In the genomic region with DNA sequence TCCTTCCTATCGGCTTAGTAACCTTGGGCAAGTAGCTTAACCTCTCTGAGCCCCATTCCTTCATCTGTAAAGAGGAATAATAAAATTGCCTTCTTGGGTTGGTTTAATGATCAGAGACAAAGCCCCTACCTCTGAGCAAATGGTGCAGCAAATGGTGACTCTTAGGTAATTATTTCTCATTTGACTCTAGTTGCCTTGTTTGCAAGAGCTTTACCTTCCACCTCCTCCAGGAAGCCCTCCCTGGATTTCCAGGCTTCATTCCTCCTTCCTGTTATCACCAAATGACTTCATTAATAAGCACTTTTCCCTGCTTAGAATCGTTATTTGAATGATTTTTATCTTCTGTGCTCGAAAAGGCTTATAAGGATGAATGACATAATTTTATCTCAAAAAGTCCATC, we compare ENCODE assay signal across 17 cellular contexts.
DNase-seq lines count a peak whose midpoint lies in the region; TF ChIP-seq lines count a peak whose summit lies in the region.
"Had no signal": no experiment of that assay in that cellular context is flagged by ENCODE, and none has a peak within 500 bp of the region (broad histone marks: within the 10 kb centered on the region; RNA-seq: fewer than 3 reads in every experiment).

No MANE protein-coding gene starts in this region.

- H3K27ac Mint-ChIP-seq in MCF 10A (ENCODE audit: low read depth, unreplicated experiment): no peak overlapping the region
- H3K27ac Mint-ChIP-seq: IgD-negative memory B cell had no signal

- H3K36me3 ChIP-seq in breast epithelium (no peaks in the 10 kb centered on the region), esophagus muscularis mucosa (no peaks in the 10 kb centered on the region), neural cell (ENCODE audit: insufficient read depth, low read length) (no peaks in the 10 kb centered on the region), transverse colon (no peaks in the 10 kb centered on the region)

- H3K36me3 Mint-ChIP-seq in MCF 10A (ENCODE audit: insufficient read depth, unreplicated experiment): no peaks in the 10 kb centered on the region

- no peak for TF ChIP-seq POLR2A in breast epithelium (IDR thresholded peaks at IDR 0.05)
- no peak for TF ChIP-seq POLR2A in esophagus muscularis mucosa (IDR thresholded peaks at IDR 0.05; ENCODE audit: low read depth)
- TF ChIP-seq POLR2A in transverse colon (IDR thresholded peaks at IDR 0.05): no peak

- peak overlapping the region; percentile 61 to 63 for H3K27ac ChIP-seq in breast epithelium
- peak overlapping the region; percentile 81 to 88 (median 82) for H3K27ac ChIP-seq in esophagus muscularis mucosa (replicated peaks in 1 of 4)
- no peak overlapping the region for H3K27ac ChIP-seq in neural cell (ENCODE audit: low read length)
- peak overlapping the region; percentile 33 to 82 (median 66) for H3K27ac ChIP-seq in transverse colon
- H3K27ac ChIP-seq: C4-2B had no signal

- H3K9me2 ChIP-seq in neural cell (ENCODE audit: insufficient read depth, low read length): no peaks in the 10 kb centered on the region

- H3K4me1 Mint-ChIP-seq in MCF 10A (ENCODE audit: insufficient read depth, unreplicated experiment): no peaks in the 10 kb centered on the region
- H3K4me1 Mint-ChIP-seq: IgD-negative memory B cell had no signal

- peak overlapping the region; percentile 53 for H2AFZ ChIP-seq in neural cell (ENCODE audit: low read depth, low read length)

- peaks cover 26% of the 10 kb centered on the region for H3K27me3 Mint-ChIP-seq in MCF 10A (ENCODE audit: insufficient read depth, unreplicated experiment)

- peaks cover 0 to 4% of the 10 kb centered on the region in 2 donors for H3K4me1 ChIP-seq in breast epithelium
- H3K4me1 ChIP-seq in esophagus muscularis mucosa: peaks cover 35 to 47% (median 46%) of the 10 kb centered on the region in 4 donors
- H3K4me1 ChIP-seq in transverse colon: peaks cover 7 to 24% (median 15%) of the 10 kb centered on the region in 4 donors

- in situ Hi-C loops in transverse colon (cut with MboI; ENCODE audit: low pct_ligation_motif_present in 1 of 4, low pct_unique_long_range_greater_than_20kb in 1 of 4, low sequenced_read_pairs in 3 of 4): no loop called here

- no peak overlapping the region for H3K9ac ChIP-seq in neural cell (ENCODE audit: low read length)

- 76% methylated on average over 3 of the region's 3 CpGs for WGBS in esophagus muscularis mucosa
- 73% methylated on average over 3 of the region's 3 CpGs; no CpG with 5 or more reads in 1 of the 2 donors for WGBS in transverse colon (ENCODE audit: low coverage in 1 of 2), 2 donors

- no peaks in the 10 kb centered on the region for H3K9me3 ChIP-seq in breast epithelium
- H3K9me3 ChIP-seq in esophagus muscularis mucosa: no peaks in the 10 kb centered on the region
- no peaks in the 10 kb centered on the region for H3K9me3 ChIP-seq in neural cell (ENCODE audit: low read length)
- H3K9me3 ChIP-seq in transverse colon: no peaks in the 10 kb centered on the region

- intact Hi-C loops in breast epithelium (cut with DNase I; ENCODE audit: low total_unique reads): no loop called here
- intact Hi-C loops in MCF 10A (cut with micrococcal nuclease): no loop called here
- intact Hi-C loops in esophagus muscularis mucosa (cut with DNase I): no loop called here
- intact Hi-C loops in transverse colon (cut with DNase I; ENCODE audit: low total_unique reads): no loop called here

- H3K79me2 ChIP-seq in neural cell (replicated peaks; ENCODE audit: insufficient read depth, low read length): no peaks in the 10 kb centered on the region

- DNase-seq in breast epithelium (ENCODE audit: low spot score in 2 of 2) (no peak), MCF 10A (ENCODE audit: unreplicated experiment) (no peak), esophagus muscularis mucosa (ENCODE audit: extremely low spot score) (no peak), transverse colon (no peak), NCI-H2029 (lab: John Stamatoyannopoulos, UW) (no peak), NCI-H2196 (lab: John Stamatoyannopoulos, UW; ENCODE audit: unreplicated experiment) (no peak), foreskin melanocyte (no peak)
- DNase-seq: 8988T, EL, NCI-H1436 treated with DMSO at 0.1 percent for 48 hours, NCI-H2081 treated with DMSO at 0.1 percent for 48 hours, NCI-H2227 treated with DMSO at 0.1 percent for 48 hours, OCI-M1, RPMI8226 had no signal

- TF ChIP-seq CTCF in breast epithelium (IDR thresholded peaks at IDR 0.05) (no peak), MCF 10A (IDR thresholded peaks at IDR 0.05; ENCODE audit: unreplicated experiment) (no peak), esophagus muscularis mucosa (IDR thresholded peaks at IDR 0.05) (no peak), neural cell (IDR thresholded peaks at IDR 0.05; ENCODE audit: poor library complexity, severe bottlenecking) (no peak), transverse colon (IDR thresholded peaks at IDR 0.05) (no peak)

- TF ChIP-seq EP300 in esophagus muscularis mucosa (IDR thresholded peaks at IDR 0.05) (no peak), neural cell (conservative IDR thresholded peaks at IDR 0.05; ENCODE audit: poor library complexity, severe bottlenecking) (no peak), transverse colon (IDR thresholded peaks at IDR 0.05; ENCODE audit: low read depth) (no peak)

- H4K20me1 ChIP-seq in neural cell (ENCODE audit: insufficient read depth): no peaks in the 10 kb centered on the region

- POLR2A ChIA-PET in MCF 10A (lab: Yijun Ruan, JAX): interaction anchor here (1.6 kb wide), 1 partner anchor 13 kb away, joined by 3 read pairs; no protein-coding TSS in a partner anchor

- no peak overlapping the region for H3K4me2 ChIP-seq in neural cell (ENCODE audit: low read length)

- no peak for TF ChIP-seq RAD21 in neural cell (conservative IDR thresholded peaks at IDR 0.05)

- no peak overlapping the region for H3K4me3 Mint-ChIP-seq in MCF 10A (ENCODE audit: unreplicated experiment)
- H3K4me3 Mint-ChIP-seq: IgD-negative memory B cell had no signal

- no peaks in the 10 kb centered on the region for H3F3A ChIP-seq in neural cell (ENCODE audit: insufficient read depth, low read length, poor library complexity, severe bottlenecking)

- CTCF ChIA-PET in MCF 10A (lab: Yijun Ruan, JAX): interaction anchor here (0.7 kb wide), 1 partner anchor 292 kb away, joined by 3 read pairs; no protein-coding TSS in a partner anchor

- no peak overlapping the region for H3K4me3 ChIP-seq in breast epithelium
- H3K4me3 ChIP-seq in esophagus muscularis mucosa: no peak overlapping the region
- H3K4me3 ChIP-seq in neural cell (ENCODE audit: low read length): no peak overlapping the region
- H3K4me3 ChIP-seq in transverse colon: no peak overlapping the region

- no TSS peak for BruUV-seq in MCF 10A (replicated peaks; lab: Mats Ljungman, UMichigan)

- H3K27me3 ChIP-seq in breast epithelium (no peaks in the 10 kb centered on the region), esophagus muscularis mucosa (no peaks in the 10 kb centered on the region), neural cell (ENCODE audit: insufficient read depth, low read depth, low read length) (no peaks in the 10 kb centered on the region), transverse colon (peaks cover 13% of the 10 kb centered on the region)

- H3K9me3 Mint-ChIP-seq in MCF 10A (ENCODE audit: unreplicated experiment): no peaks in the 10 kb centered on the region

TF ChIP-seq in neural cell, 6 proteins besides CTCF, POLR2A, EP300 and RAD21:
- TF ChIP-seq, protein P1, sequence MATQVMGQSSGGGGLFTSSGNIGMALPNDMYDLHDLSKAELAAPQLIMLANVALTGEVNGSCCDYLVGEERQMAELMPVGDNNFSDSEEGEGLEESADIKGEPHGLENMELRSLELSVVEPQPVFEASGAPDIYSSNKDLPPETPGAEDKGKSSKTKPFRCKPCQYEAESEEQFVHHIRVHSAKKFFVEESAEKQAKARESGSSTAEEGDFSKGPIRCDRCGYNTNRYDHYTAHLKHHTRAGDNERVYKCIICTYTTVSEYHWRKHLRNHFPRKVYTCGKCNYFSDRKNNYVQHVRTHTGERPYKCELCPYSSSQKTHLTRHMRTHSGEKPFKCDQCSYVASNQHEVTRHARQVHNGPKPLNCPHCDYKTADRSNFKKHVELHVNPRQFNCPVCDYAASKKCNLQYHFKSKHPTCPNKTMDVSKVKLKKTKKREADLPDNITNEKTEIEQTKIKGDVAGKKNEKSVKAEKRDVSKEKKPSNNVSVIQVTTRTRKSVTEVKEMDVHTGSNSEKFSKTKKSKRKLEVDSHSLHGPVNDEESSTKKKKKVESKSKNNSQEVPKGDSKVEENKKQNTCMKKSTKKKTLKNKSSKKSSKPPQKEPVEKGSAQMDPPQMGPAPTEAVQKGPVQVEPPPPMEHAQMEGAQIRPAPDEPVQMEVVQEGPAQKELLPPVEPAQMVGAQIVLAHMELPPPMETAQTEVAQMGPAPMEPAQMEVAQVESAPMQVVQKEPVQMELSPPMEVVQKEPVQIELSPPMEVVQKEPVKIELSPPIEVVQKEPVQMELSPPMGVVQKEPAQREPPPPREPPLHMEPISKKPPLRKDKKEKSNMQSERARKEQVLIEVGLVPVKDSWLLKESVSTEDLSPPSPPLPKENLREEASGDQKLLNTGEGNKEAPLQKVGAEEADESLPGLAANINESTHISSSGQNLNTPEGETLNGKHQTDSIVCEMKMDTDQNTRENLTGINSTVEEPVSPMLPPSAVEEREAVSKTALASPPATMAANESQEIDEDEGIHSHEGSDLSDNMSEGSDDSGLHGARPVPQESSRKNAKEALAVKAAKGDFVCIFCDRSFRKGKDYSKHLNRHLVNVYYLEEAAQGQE (IDR thresholded peaks at IDR 0.05; ENCODE audit: borderline replicate concordance): no peak
- TF ChIP-seq EZH2 (IDR thresholded peaks at IDR 0.05; ENCODE audit: borderline replicate concordance, insufficient read depth, low read length, poor library complexity, severe bottlenecking): no peak
- no peak for TF ChIP-seq POLR2AphosphoS5 (IDR thresholded peaks at IDR 0.05)
- no peak for TF ChIP-seq SMC3 (conservative IDR thresholded peaks at IDR 0.05; ENCODE audit: poor library complexity)
- TF ChIP-seq TAF1 (IDR thresholded peaks at IDR 0.05; ENCODE audit: low read depth): no peak
- no peak for TF ChIP-seq MXI1 (conservative IDR thresholded peaks at IDR 0.05; ENCODE audit: poor library complexity, severe bottlenecking)
